Comparison of ENCODE assay signal across 13 cellular contexts in the genomic region with DNA sequence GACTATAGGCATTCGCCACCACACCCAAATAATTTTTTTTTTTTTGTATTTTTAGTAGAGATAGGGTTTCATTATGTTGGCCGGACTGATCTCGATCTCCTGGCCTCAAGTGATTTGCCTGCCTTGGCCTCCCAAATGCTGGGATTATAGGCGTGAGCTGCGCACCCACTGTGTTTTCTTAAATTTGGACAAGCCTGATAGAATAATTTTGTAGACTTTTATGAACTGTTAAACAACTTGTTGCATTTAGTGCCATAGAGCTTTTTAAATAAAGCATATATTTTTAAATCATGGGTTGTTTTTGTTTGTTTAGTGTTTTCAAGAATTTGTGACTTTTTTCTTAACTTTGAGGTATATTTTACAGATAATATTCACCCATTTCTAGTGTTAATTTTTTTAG. TPM values are rescaled to one million over a fixed set of nuclear protein-coding genes. Genes with fewer than 3 reads are reported as not detected.
DNase-seq lines count a peak whose midpoint lies in the region; ATAC-seq and TF ChIP-seq lines count a peak whose summit lies in the region.
"Had no signal": no experiment of that assay in that cellular context is flagged by ENCODE, and none has a peak within 500 bp of the region (broad histone marks: within the 10 kb centered on the region; RNA-seq: fewer than 3 reads in every experiment).

No MANE protein-coding gene starts in this region.

- ATAC-seq in CD4-positive, CD25-positive, alpha-beta regulatory T cell (ENCODE audit: low read depth in 2 of 2) = no peak
- ATAC-seq in GM23338 = no peak
- no peak for ATAC-seq in GM18520 (IDR thresholded peaks at IDR 0.05; ENCODE audit: unreplicated experiment)
- ATAC-seq: HCT116 had no signal

- DNase-seq in CD4-positive, CD25-positive, alpha-beta regulatory T cell = no peak
- DNase-seq in GM23338 (ENCODE audit: low spot score) (no peak), GM19238 (ENCODE audit: insufficient read length, low spot score) (no peak), nucleus accumbens (lab: John Stamatoyannopoulos, UW) (no peak)
- DNase-seq in activated T-helper 1 cell treated with anti-CD3 and anti-CD28 coated beads, Interleukin-12 subunit alpha, Interleukin-12 subunit beta, Interleukin-2, Interleukin-4 antibody, amounts not matched to agents 30 ng/mL and 10 ng/mL and 1 ng/mL, durations not matched to agents 14 hours and 24 hours and 36 hours (ENCODE audit: low spot score) = no peak
- DNase-seq: cortex of kidney; immature natural killer cell; occipital lobe; Peyer's patch; stimulated activated CD4-positive, alpha-beta T cell treated with anti-CD3 and anti-CD28 coated beads, Interleukin-4, amount 100 ng/mL, for 1 hour had no signal

- H3K9me3 ChIP-seq in CD4-positive, CD25-positive, alpha-beta regulatory T cell (ENCODE audit: control insufficient read depth in 2 of 2, low read length in 2 of 2) = no peaks in the 10 kb centered on the region
- H3K9me3 ChIP-seq: Peyer's patch had no signal

- peak overlapping the region; percentile 56; the same call in 1 of the 2 replicates for H3K4me2 ChIP-seq in GM23338

- no peak overlapping the region for H2AFZ ChIP-seq in GM23338

- no peaks in the 10 kb centered on the region for H3K9me3 Mint-ChIP-seq in CD4-positive, CD25-positive, alpha-beta regulatory T cell
- H3K9me3 Mint-ChIP-seq in GM23338 = no peaks in the 10 kb centered on the region
- H3K9me3 Mint-ChIP-seq in activated T-helper 1 cell treated with anti-CD3 and anti-CD28 coated beads, Interleukin-12 subunit alpha, Interleukin-12 subunit beta, Interleukin-2, Interleukin-4 antibody, amounts not matched to agents 30 ng/mL and 10 ng/mL and 1 ng/mL, durations not matched to agents 14 hours and 24 hours and 36 hours = no peaks in the 10 kb centered on the region
- H3K9me3 Mint-ChIP-seq in nephron = no peaks in the 10 kb centered on the region
- H3K9me3 Mint-ChIP-seq: immature natural killer cell had no signal

- peaks cover 26% of the 10 kb centered on the region for H3K36me3 Mint-ChIP-seq in CD4-positive, CD25-positive, alpha-beta regulatory T cell
- H3K36me3 Mint-ChIP-seq in GM23338 (ENCODE audit: low read depth) (peaks cover 66% of the 10 kb centered on the region), nephron (ENCODE audit: low read depth) (peaks cover 51% of the 10 kb centered on the region)
- peaks cover 25% of the 10 kb centered on the region for H3K36me3 Mint-ChIP-seq in activated T-helper 1 cell treated with anti-CD3 and anti-CD28 coated beads, Interleukin-12 subunit alpha, Interleukin-12 subunit beta, Interleukin-2, Interleukin-4 antibody, amounts not matched to agents 30 ng/mL and 10 ng/mL and 1 ng/mL, durations not matched to agents 14 hours and 24 hours and 36 hours (ENCODE audit: low read depth)

- no peaks in the 10 kb centered on the region for H3K27me3 Mint-ChIP-seq in CD4-positive, CD25-positive, alpha-beta regulatory T cell
- peaks cover 5% of the 10 kb centered on the region for H3K27me3 Mint-ChIP-seq in GM23338 (ENCODE audit: insufficient read depth, low read depth, poor library complexity)
- no peaks in the 10 kb centered on the region for H3K27me3 Mint-ChIP-seq in activated T-helper 1 cell treated with anti-CD3 and anti-CD28 coated beads, Interleukin-12 subunit alpha, Interleukin-12 subunit beta, Interleukin-2, Interleukin-4 antibody, amounts not matched to agents 30 ng/mL and 10 ng/mL and 1 ng/mL, durations not matched to agents 14 hours and 24 hours and 36 hours (ENCODE audit: insufficient read depth)
- H3K27me3 Mint-ChIP-seq in nephron (ENCODE audit: low read depth) = no peaks in the 10 kb centered on the region

- H3K4me1 Mint-ChIP-seq in CD4-positive, CD25-positive, alpha-beta regulatory T cell = peaks cover 13 to 66% (median 37%) of the 10 kb centered on the region in 4 donors
- H3K4me1 Mint-ChIP-seq in GM23338 (peaks cover 16% of the 10 kb centered on the region), nephron (peaks cover 25% of the 10 kb centered on the region)
- H3K4me1 Mint-ChIP-seq in activated T-helper 1 cell treated with anti-CD3 and anti-CD28 coated beads, Interleukin-12 subunit alpha, Interleukin-12 subunit beta, Interleukin-2, Interleukin-4 antibody, amounts not matched to agents 30 ng/mL and 10 ng/mL and 1 ng/mL, durations not matched to agents 14 hours and 24 hours and 36 hours (ENCODE audit: low read depth) = peaks cover 55% of the 10 kb centered on the region

- H3K4me3 Mint-ChIP-seq in CD4-positive, CD25-positive, alpha-beta regulatory T cell = peak overlapping the region; percentile 22 to 59 (median 44)
- H3K4me3 Mint-ChIP-seq in GM23338 (0 out of 3 replicates have a peak overlapping the region, but pooled peaks have one; percentile 8), nephron (peak overlapping the region; percentile 3 to 42 (median 34))
- peak overlapping the region; percentile 24 for H3K4me3 Mint-ChIP-seq in activated T-helper 1 cell treated with anti-CD3 and anti-CD28 coated beads, Interleukin-12 subunit alpha, Interleukin-12 subunit beta, Interleukin-2, Interleukin-4 antibody, amounts not matched to agents 30 ng/mL and 10 ng/mL and 1 ng/mL, durations not matched to agents 14 hours and 24 hours and 36 hours

- peak overlapping the region; percentile 44 for H3K4me3 ChIP-seq in CD4-positive, CD25-positive, alpha-beta regulatory T cell (ENCODE audit: low read depth, low read length)
- peak overlapping the region; percentile 34; the same call in 1 of the 2 replicates for H3K4me3 ChIP-seq in GM23338
- H3K4me3 ChIP-seq: Peyer's patch had no signal

- no peak overlapping the region for H3K27ac ChIP-seq in CD4-positive, CD25-positive, alpha-beta regulatory T cell (ENCODE audit: insufficient read depth, low read length, poor library complexity, severe bottlenecking)
- H3K27ac ChIP-seq in GM23338 (ENCODE audit: low read depth) = no peak overlapping the region
- H3K27ac ChIP-seq: Peyer's patch had no signal

- H3K27ac Mint-ChIP-seq in CD4-positive, CD25-positive, alpha-beta regulatory T cell = peak overlapping the region in 2 of 3 donors; percentile 7 to 68
- H3K27ac Mint-ChIP-seq in GM23338 (no peak overlapping the region), nephron (no peak overlapping the region)
- H3K27ac Mint-ChIP-seq in activated T-helper 1 cell treated with anti-CD3 and anti-CD28 coated beads, Interleukin-12 subunit alpha, Interleukin-12 subunit beta, Interleukin-2, Interleukin-4 antibody, amounts not matched to agents 30 ng/mL and 10 ng/mL and 1 ng/mL, durations not matched to agents 14 hours and 24 hours and 36 hours = no peak overlapping the region

- no peak for TF ChIP-seq CTCF in GM23338 (conservative IDR thresholded peaks at IDR 0.05; ENCODE audit: low read depth in 2 of 2)
- TF ChIP-seq CTCF in nephron (IDR thresholded peaks at IDR 0.05; ENCODE audit: unreplicated experiment in 3 of 3) = no peak

- intact Hi-C loops in activated T-helper 1 cell treated with anti-CD3 and anti-CD28 coated beads, Interleukin-12 subunit alpha, Interleukin-12 subunit beta, Interleukin-2, Interleukin-4 antibody, amounts not matched to agents 30 ng/mL and 10 ng/mL and 1 ng/mL, durations not matched to agents 14 hours and 24 hours and 36 hours (cut with micrococcal nuclease) = no loop called here

- peaks cover 45% of the 10 kb centered on the region for H3K36me3 ChIP-seq in CD4-positive, CD25-positive, alpha-beta regulatory T cell (ENCODE audit: control insufficient read depth, insufficient read depth, low read length)
- peaks cover 46% of the 10 kb centered on the region for H3K36me3 ChIP-seq in GM23338 (ENCODE audit: insufficient read depth)

- peaks cover 63% of the 10 kb centered on the region for H4K20me1 ChIP-seq in GM23338 (replicated peaks; ENCODE audit: insufficient read depth)

- H3K27me3 ChIP-seq in CD4-positive, CD25-positive, alpha-beta regulatory T cell (ENCODE audit: control insufficient read depth, insufficient read depth, low read length) = no peaks in the 10 kb centered on the region
- H3K27me3 ChIP-seq in GM23338 (ENCODE audit: insufficient read depth) = no peaks in the 10 kb centered on the region
- H3K27me3 ChIP-seq: Peyer's patch had no signal

- peaks cover 12% of the 10 kb centered on the region for H3F3A ChIP-seq in GM23338 (replicated peaks; ENCODE audit: low read depth)

- no peaks in the 10 kb centered on the region for H3K9me2 ChIP-seq in GM23338 (ENCODE audit: insufficient read depth)

- H3K79me2 ChIP-seq in GM23338 (replicated peaks; ENCODE audit: insufficient read depth) = peaks cover 93% of the 10 kb centered on the region

- H3K4me1 ChIP-seq in CD4-positive, CD25-positive, alpha-beta regulatory T cell (ENCODE audit: control insufficient read depth, insufficient read depth, low read length, poor library complexity, severe bottlenecking) = peaks cover 28% of the 10 kb centered on the region
- H3K4me1 ChIP-seq in GM23338 (ENCODE audit: insufficient read depth) = peaks cover 24% of the 10 kb centered on the region

TF ChIP-seq in GM23338, 12 proteins besides CTCF, POLR2A, EP300 and RAD21 (continues in another document):
- no peak for TF ChIP-seq JUNB (IDR thresholded peaks at IDR 0.05; ENCODE audit: unreplicated experiment)
- no peak for TF ChIP-seq EZH2phosphoT487 (IDR thresholded peaks at IDR 0.05; ENCODE audit: unreplicated experiment)

RNA-seq across cellular contexts. Expression of gene PHAX, which starts 4.8 kb away (rescaled TPM):
- 27.0 TPM for total RNA-seq in CD4-positive, CD25-positive, alpha-beta regulatory T cell
- 10 to 100 TPM; 66.6 to 83.0 (median 73.7) TPM for polyA plus RNA-seq in CD4-positive, CD25-positive, alpha-beta regulatory T cell
- total RNA-seq in GM23338 (2014; rRNA removed; shearing (Covaris generic)) = 75.9 and 81.4 TPM in 2 replicates
- 104 and 140 TPM in 2 replicates for polyA plus RNA-seq in GM23338 (2016; fragmentation: Nextera tagmentation; extraction: Ambion mirVana)
- total RNA-seq in activated T-helper 1 cell treated with anti-CD3 and anti-CD28 coated beads, Interleukin-12 subunit alpha, Interleukin-12 subunit beta, Interleukin-2, Interleukin-4 antibody, amounts not matched to agents 30 ng/mL and 10 ng/mL and 1 ng/mL, durations not matched to agents 14 hours and 24 hours and 36 hours = 46.6 and 52.9 TPM in 2 replicates

RNA-seq across cellular contexts. Expression of gene ALDH7A1, which starts 10.5 kb away (rescaled TPM):
- total RNA-seq in CD4-positive, CD25-positive, alpha-beta regulatory T cell = 0.35 TPM
- polyA plus RNA-seq in CD4-positive, CD25-positive, alpha-beta regulatory T cell = 1 to 10 TPM in 2 of 4 donors, under 1 TPM in 1, not detected in 1; 0.59 to 3.2 (median 1.3) TPM
- total RNA-seq in GM23338 (2014; rRNA removed; shearing (Covaris generic)) = 122 and 135 TPM in 2 replicates
- 184 and 198 TPM in 2 replicates for polyA plus RNA-seq in GM23338 (2016; fragmentation: Nextera tagmentation; extraction: Ambion mirVana)
- 0.70 and 0.76 TPM in 2 replicates for total RNA-seq in activated T-helper 1 cell treated with anti-CD3 and anti-CD28 coated beads, Interleukin-12 subunit alpha, Interleukin-12 subunit beta, Interleukin-2, Interleukin-4 antibody, amounts not matched to agents 30 ng/mL and 10 ng/mL and 1 ng/mL, durations not matched to agents 14 hours and 24 hours and 36 hours

Comparison
In these comparisons a context has a peak if more than half of its experiments do, and no peak if none do; other contexts are left out.
1. H3K27ac Mint-ChIP-seq: peak in CD4-positive, CD25-positive, alpha-beta regulatory T cell (2 of 3); none in GM23338 (single experiment), activated T-helper 1 cell treated with anti-CD3 and anti-CD28 coated beads, Interleukin-12 subunit alpha, Interleukin-12 subunit beta, Interleukin-2, Interleukin-4 antibody, amounts not matched to agents 30 ng/mL and 10 ng/mL and 1 ng/mL, durations not matched to agents 14 hours and 24 hours and 36 hours (single experiment) and nephron (0 of 3).
2. RNA of gene ALDH7A1, which starts 10.5 kb away (total RNA-seq): 122 to 135 TPM in GM23338; 0.70 to 0.76 TPM in activated T-helper 1 cell treated with anti-CD3 and anti-CD28 coated beads, Interleukin-12 subunit alpha, Interleukin-12 subunit beta, Interleukin-2, Interleukin-4 antibody, amounts not matched to agents 30 ng/mL and 10 ng/mL and 1 ng/mL, durations not matched to agents 14 hours and 24 hours and 36 hours and 0.35 TPM in CD4-positive, CD25-positive, alpha-beta regulatory T cell (single experiment); every median in the first group is over 10 times any median in the second.
3. Peak in every context shown above with its lines, with median percentiles within 50 percentile points of each other: H3K4me3 Mint-ChIP-seq.